Comparison of ENCODE assay signal across 8 cellular contexts in genomic region chr9:71768388-71769174, GRCh38.
DNase-seq lines count a peak whose midpoint lies in the region; ATAC-seq and TF ChIP-seq lines count a peak whose summit lies in the region.

Gene CEMIP2, minus strand, starts transcription at chr9:71768513. Its CDS starts 18,140 bp downstream, at chr9:71750373.

- peak; percentile 90 for TF ChIP-seq POLR2A in GM18951 (IDR thresholded peaks at IDR 0.05; ENCODE audit: extremely low read depth, insufficient read depth, insufficient read length)

- peak; percentile 71 to 85 for DNase-seq in AML-193 (lab: John Stamatoyannopoulos, UW)
- DNase-seq in NCI-H345 treated with DMSO at 0.1 percent for 48 hours (lab: John Stamatoyannopoulos, UW; ENCODE audit: unreplicated experiment) = peak; percentile 71
- peak; percentile 88 to 92 for DNase-seq in activated CD4-positive, alpha-beta T cell treated with anti-CD3 and anti-CD28 coated beads for 4 hours
- DNase-seq in choroid plexus epithelial cell (ENCODE audit: low read depth) = peak; percentile 94
- DNase-seq in kidney tubule cell (ENCODE audit: low spot score) = peak; percentile 94
- DNase-seq in stimulated activated CD4-positive, alpha-beta T cell treated with anti-CD3 and anti-CD28 coated beads, Interleukin-1b, Interleukin-23, amount 100 ng/mL, for 24 hours (ENCODE audit: low read depth in 4 of 4, low spot score in 1 of 4) = peak; percentile 67 to 81 (median 74)

- in situ Hi-C loops in GM18951 (cut with MboI; ENCODE audit: low sequenced_read_pairs, unreplicated experiment) = loop anchor here (25.0 kb wide), 1 partner anchor 481 kb away; no protein-coding TSS in a partner anchor

- ATAC-seq in HG03175 (IDR thresholded peaks at IDR 0.05; ENCODE audit: unreplicated experiment) = peak; percentile 73

- peak within 1 kb of the TSS; percentile 84 for H3K4me3 ChIP-seq in choroid plexus epithelial cell (ENCODE audit: low read depth, low read length)

- TF ChIP-seq CTCF in choroid plexus epithelial cell (conservative IDR thresholded peaks at IDR 0.05; ENCODE audit: low read depth, low read length) = peak; percentile 44

Comparison
In these comparisons a context has a peak if more than half of its experiments do, and no peak if none do; other contexts are left out.
1. Peak in every context shown above with its lines: DNase-seq, ATAC-seq and H3K4me3 ChIP-seq.